In the genomic region with DNA sequence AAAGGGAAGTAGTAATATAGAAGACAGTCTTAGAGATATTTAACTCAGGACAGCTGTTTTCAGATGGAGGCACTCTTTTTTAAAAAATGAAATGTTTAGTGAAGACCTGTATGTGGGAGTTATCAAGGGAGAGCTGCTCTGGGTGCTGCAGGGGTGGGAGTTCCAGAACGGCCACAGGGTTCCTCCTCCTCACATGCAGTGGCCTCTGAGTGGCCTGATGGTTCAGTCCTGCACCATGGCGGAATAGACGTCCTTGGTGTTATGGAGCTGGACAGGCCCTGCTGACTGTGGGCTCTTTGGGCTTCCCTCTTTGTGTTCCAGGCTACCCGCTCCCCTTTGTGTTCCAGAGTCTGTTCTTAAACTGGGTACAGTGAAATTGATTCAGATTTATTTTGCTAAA, we compare ENCODE assay signal across 37 cellular contexts.
DNase-seq lines count a peak whose midpoint lies in the region; ATAC-seq, FAIRE-seq and TF ChIP-seq lines count a peak whose summit lies in the region.
"Had no signal": no experiment of that assay in that cellular context is flagged by ENCODE, and none has a peak within 500 bp of the region (broad histone marks: within the 10 kb centered on the region; RNA-seq: fewer than 3 reads in every experiment).

No MANE protein-coding gene starts in this region.

- DNase-seq in natural killer cell = no peak
- no peak for DNase-seq in natural killer cell treated with Interleukin-12 subunit alpha and Interleukin-12 subunit beta and Interleukin-15 and Interleukin-18, amount 100 ng/mL, for 72 hours (ENCODE audit: low spot score)
- DNase-seq in K562 (ENCODE audit: extremely low read depth in 1 of 4, low spot score in 3 of 4) = peak in 3 of 4 experiments; percentile 21 to 32 (median 31)
- no peak for DNase-seq in immature natural killer cell
- no peak for DNase-seq in middle frontal gyrus (ENCODE audit: extremely low spot score, low spot score)
- DNase-seq in NCI-H774 (lab: John Stamatoyannopoulos, UW) = no peak
- DNase-seq: 8988T; ACHN; AML-193; BE2C; C1 segment of cervical spinal cord; Caco-2; Calu3; CD4-positive, alpha-beta memory T cell; CD4-positive, alpha-beta T cell; CD4-positive, CD25-positive, alpha-beta regulatory T cell; CD8-positive, alpha-beta memory T cell; CD8-positive, alpha-beta T cell; COR-L47; DMS 273 treated with DMSO at 0.1 percent for 48 hours; DMS153; DMS53; DMS79; DMS79 treated with DMSO at 0.1 percent for 48 hours; DND-41; EL had no signal

- POLR2A ChIA-PET in K562 (lab: Yijun Ruan, JAX) = interaction anchor here (1.0 to 1.7 kb wide), 2 partner anchors 10 to 29 kb away, joined by 3 to 4 read pairs; no protein-coding TSS in a partner anchor

- no peak overlapping the region for H3K27ac ChIP-seq in K562 (ENCODE audit: extremely low read depth, low read depth, low read length)
- H3K27ac ChIP-seq: 22Rv1; A549; BLaER1; BLaER1 treated with 17β-estradiol and CSF1 and Interleukin-3, amounts not matched to agents 10 nM and 100 nM; C4-2B had no signal

- TF ChIP-seq RAD21 in K562 (CRISPR knock-in tag; conservative IDR thresholded peaks at IDR 0.05 in 1 of 2, IDR thresholded peaks at IDR 0.05 in 1 of 2) = no peak

- no peaks in the 10 kb centered on the region for H4K20me1 ChIP-seq in K562 (replicated peaks; ENCODE audit: control insufficient read depth, insufficient read depth, low read length)
- H4K20me1 ChIP-seq: BLaER1; BLaER1 treated with 17β-estradiol and CSF1 and Interleukin-3, amounts not matched to agents 10 nM and 100 nM had no signal

- 44% methylated on average over 3 of the region's 4 CpGs for WGBS in K562 (ENCODE audit: insufficient coverage, low coverage, missing lambda C conversion rate)

- H3K9me3 Mint-ChIP-seq in natural killer cell (peaks cover 0 to 2% of the 10 kb centered on the region in 2 donors), immature natural killer cell (no peaks in the 10 kb centered on the region), nephron (peaks cover 3% of the 10 kb centered on the region)
- peaks cover 7% of the 10 kb centered on the region for H3K9me3 Mint-ChIP-seq in natural killer cell treated with Interleukin-12 subunit alpha and Interleukin-12 subunit beta and Interleukin-15 and Interleukin-18, amount 100 ng/mL, for 72 hours
- H3K9me3 Mint-ChIP-seq: CD4-positive, alpha-beta T cell had no signal

- H3K27me3 Mint-ChIP-seq in natural killer cell (ENCODE audit: low read depth in 2 of 2) = no peaks in the 10 kb centered on the region
- H3K27me3 Mint-ChIP-seq in natural killer cell treated with Interleukin-12 subunit alpha and Interleukin-12 subunit beta and Interleukin-15 and Interleukin-18, amount 100 ng/mL, for 72 hours = no peaks in the 10 kb centered on the region
- H3K27me3 Mint-ChIP-seq in immature natural killer cell (ENCODE audit: low read depth in 3 of 3) = peaks cover 2 to 5% (median 2%) of the 10 kb centered on the region in 3 donors
- H3K27me3 Mint-ChIP-seq in nephron (ENCODE audit: low read depth) = no peaks in the 10 kb centered on the region
- H3K27me3 Mint-ChIP-seq: B cell; CD4-positive, alpha-beta memory T cell; CD4-positive, alpha-beta T cell; CD4-positive, CD25-positive, alpha-beta regulatory T cell had no signal

- no peak for TF ChIP-seq POLR2A in K562 (conservative IDR thresholded peaks at IDR 0.05)

- no peaks in the 10 kb centered on the region for H3K27me3 ChIP-seq in K562 (ENCODE audit: control insufficient read depth in 2 of 2, insufficient read depth in 2 of 2, low read length in 2 of 2)
- H3K27me3 ChIP-seq: BE2C; BLaER1; BLaER1 treated with 17β-estradiol and CSF1 and Interleukin-3, amounts not matched to agents 10 nM and 100 nM had no signal

- H3K4me3 Mint-ChIP-seq in natural killer cell (no peak overlapping the region), immature natural killer cell (peak overlapping the region in 1 of 5 donors; percentile 9), nephron (no peak overlapping the region)
- no peak overlapping the region for H3K4me3 Mint-ChIP-seq in natural killer cell treated with Interleukin-12 subunit alpha and Interleukin-12 subunit beta and Interleukin-15 and Interleukin-18, amount 100 ng/mL, for 72 hours
- H3K4me3 Mint-ChIP-seq: B cell; CD14-positive monocyte; CD4-positive, alpha-beta memory T cell; CD4-positive, alpha-beta T cell; CD8-positive, alpha-beta memory T cell; CD8-positive, alpha-beta T cell had no signal

- no peak for ATAC-seq in natural killer cell
- no peak for ATAC-seq in natural killer cell treated with Interleukin-12 subunit alpha and Interleukin-12 subunit beta and Interleukin-15 and Interleukin-18, amount 100 ng/mL, for 72 hours
- peak; percentile 80 for ATAC-seq in K562
- ATAC-seq in HG03108 (IDR thresholded peaks at IDR 0.05; ENCODE audit: unreplicated experiment) = no peak
- ATAC-seq: A549; CD8-positive, alpha-beta T cell had no signal

- in situ Hi-C loops in K562 (cut with MboI) = no loop called here

- no peak for TF ChIP-seq EP300 in K562 (IDR thresholded peaks at IDR 0.05; ENCODE audit: low read length)

- H2AFZ ChIP-seq in K562 (ENCODE audit: low read depth, low read length) = peak overlapping the region; percentile 73

- TF ChIP-seq CTCF in natural killer cell (IDR thresholded peaks at IDR 0.05) (no peak), K562 (IDR thresholded peaks at IDR 0.05 in 2 of 3, conservative IDR thresholded peaks at IDR 0.05 in 1 of 3; ENCODE audit: insufficient read depth in 2 of 3, low read depth in 1 of 3, low read length in 3 of 3) (no peak), nephron (IDR thresholded peaks at IDR 0.05; ENCODE audit: unreplicated experiment in 3 of 3) (no peak)

- H3K4me1 Mint-ChIP-seq in natural killer cell (peaks cover 78% of the 10 kb centered on the region in 2 donors), immature natural killer cell (peaks cover 88 to 93% of the 10 kb centered on the region in 2 donors), nephron (peaks cover 30% of the 10 kb centered on the region)
- H3K4me1 Mint-ChIP-seq in natural killer cell treated with Interleukin-12 subunit alpha and Interleukin-12 subunit beta and Interleukin-15 and Interleukin-18, amount 100 ng/mL, for 72 hours (ENCODE audit: low read depth in 2 of 2) = peaks cover 37 to 53% of the 10 kb centered on the region in 2 donors
- H3K4me1 Mint-ChIP-seq: B cell; CD14-positive monocyte; CD4-positive, alpha-beta memory T cell had no signal

- CTCF ChIA-PET in K562 (lab: Yijun Ruan, JAX; ENCODE audit: low intra/inter-chr PET ratio) = no interaction called here

- H3K36me3 Mint-ChIP-seq in natural killer cell (no peaks in the 10 kb centered on the region), immature natural killer cell (peaks cover 0 to 7% (median 0%) of the 10 kb centered on the region in 3 donors), nephron (ENCODE audit: low read depth) (peaks cover 7% of the 10 kb centered on the region)
- H3K36me3 Mint-ChIP-seq in natural killer cell treated with Interleukin-12 subunit alpha and Interleukin-12 subunit beta and Interleukin-15 and Interleukin-18, amount 100 ng/mL, for 72 hours = no peaks in the 10 kb centered on the region
- H3K36me3 Mint-ChIP-seq: CD14-positive monocyte; CD4-positive, alpha-beta memory T cell; CD4-positive, CD25-positive, alpha-beta regulatory T cell; CD8-positive, alpha-beta T cell had no signal

- intact Hi-C loops in natural killer cell (cut with micrococcal nuclease) = loop anchor here (2.0 to 10.0 kb wide), 2 partner anchors 75 to 199 kb away; no protein-coding TSS in a partner anchor
- intact Hi-C loops in K562 (cut with micrococcal nuclease) = no loop called here

- H3K9me1 ChIP-seq in K562 (ENCODE audit: control insufficient read depth, insufficient read depth, low read length) = no peaks in the 10 kb centered on the region

- H3K27ac Mint-ChIP-seq in natural killer cell (peak overlapping the region; percentile 30 to 80), immature natural killer cell (peak overlapping the region; percentile 53 to 94 (median 78)), nephron (peak overlapping the region; percentile 76 to 84 (median 78))
- H3K27ac Mint-ChIP-seq in natural killer cell treated with Interleukin-12 subunit alpha and Interleukin-12 subunit beta and Interleukin-15 and Interleukin-18, amount 100 ng/mL, for 72 hours = peak overlapping the region in 1 of 2 donors; percentile 82
- H3K27ac Mint-ChIP-seq: B cell; CD14-positive monocyte; CD4-positive, alpha-beta memory T cell; CD4-positive, alpha-beta T cell; CD8-positive, alpha-beta T cell had no signal

- no peaks in the 10 kb centered on the region; a peak in 1 of 5 replicates for H3K4me1 ChIP-seq in K562 (replicated peaks in 1 of 2; ENCODE audit: control insufficient read depth in 2 of 2, insufficient read depth in 2 of 2, low read length in 2 of 2)
- H3K4me1 ChIP-seq: A549; BE2C; BLaER1; BLaER1 treated with 17β-estradiol and CSF1 and Interleukin-3, amounts not matched to agents 10 nM and 100 nM; Caco-2 had no signal

- no peaks in the 10 kb centered on the region for H3K36me3 ChIP-seq in K562 (ENCODE audit: control insufficient read depth, insufficient read depth, low read length)
- H3K36me3 ChIP-seq: BE2C; BLaER1; BLaER1 treated with 17β-estradiol and CSF1 and Interleukin-3, amounts not matched to agents 10 nM and 100 nM had no signal

- H3K79me2 ChIP-seq in K562 (ENCODE audit: control insufficient read depth, insufficient read depth, low read length) = no peaks in the 10 kb centered on the region

- H3K9me3 ChIP-seq in K562 (replicated peaks; ENCODE audit: control insufficient read depth, insufficient read depth, low read depth, low read length) = peaks cover 4% of the 10 kb centered on the region; the same call in 1 of the 2 replicates
- H3K9me3 ChIP-seq: A549, BE2C, Caco-2 had no signal

- BruUV-seq in K562 (replicated peaks; lab: Mats Ljungman, UMichigan) = no TSS peak

- H3K4me3 ChIP-seq in K562 = no peak overlapping the region
- H3K4me3 ChIP-seq: A549; BLaER1; BLaER1 treated with 17β-estradiol and CSF1 and Interleukin-3, amounts not matched to agents 10 nM and 100 nM had no signal

- no peak overlapping the region for H3K4me2 ChIP-seq in K562 (ENCODE audit: insufficient read depth, low read length)
- H3K4me2 ChIP-seq: A549; BLaER1; BLaER1 treated with 17β-estradiol and CSF1 and Interleukin-3, amounts not matched to agents 10 nM and 100 nM had no signal

- 0 out of 4 replicates have a peak overlapping the region, but pooled peaks of 1 of the 2 experiments have one; percentile 59 for H3K9ac ChIP-seq in K562 (ENCODE audit: insufficient read depth in 1 of 2, low read depth in 2 of 2, low read length in 2 of 2)
- H3K9ac ChIP-seq: BLaER1; BLaER1 treated with 17β-estradiol and CSF1 and Interleukin-3, amounts not matched to agents 10 nM and 100 nM had no signal

- no peak for FAIRE-seq in K562 (lab: Jason Lieb, UNC)
- FAIRE-seq: A204.1, A549, D721Med had no signal

TF ChIP-seq in K562, 482 proteins besides CTCF, POLR2A, EP300 and RAD21 (continues in another document):
- no peak for TF ChIP-seq SRSF7 (optimal IDR thresholded peaks at IDR 0.05; ENCODE audit: low read depth, low read length)

Comparison
In these comparisons a context has a peak if more than half of its experiments do, and no peak if none do; other contexts are left out.
1. DNase-seq: peak in K562 (3 of 4); none in natural killer cell (single experiment), natural killer cell treated with Interleukin-12 subunit alpha and Interleukin-12 subunit beta and Interleukin-15 and Interleukin-18, amount 100 ng/mL, for 72 hours (single experiment), immature natural killer cell (0 of 3), middle frontal gyrus (single experiment) and NCI-H774 (single experiment).